In genomic region chr3:114902691-114903101, GRCh38 we compare ENCODE assay signal across 11 cellular contexts.
DNase-seq lines count a peak whose midpoint lies in the region; ATAC-seq and TF ChIP-seq lines count a peak whose summit lies in the region.
"Had no signal": no experiment of that assay in that cellular context is flagged by ENCODE, and none has a peak within 500 bp of the region (broad histone marks: within the 10 kb centered on the region; RNA-seq: fewer than 3 reads in every experiment).

No MANE protein-coding gene starts in this region.

- no peak for TF ChIP-seq CTCF in dorsolateral prefrontal cortex (IDR thresholded peaks at IDR 0.05 in 54 of 56, conservative IDR thresholded peaks at IDR 0.05 in 2 of 56; ENCODE audit: low read depth in 1 of 56, partially characterized antibody in 56 of 56)
- TF ChIP-seq CTCF in glutamatergic neuron (IDR thresholded peaks at IDR 0.05; ENCODE audit: partially characterized antibody, unreplicated experiment): no peak

- H3K9ac ChIP-seq in mesenchymal stem cell (ENCODE audit: low read length): no peak overlapping the region

- no peak for DNase-seq in dorsolateral prefrontal cortex
- DNase-seq in mesenchymal stem cell: peak; percentile 21
- DNase-seq in glutamatergic neuron: no peak
- no peak for DNase-seq in putamen (ENCODE audit: low spot score)
- DNase-seq in posterior cingulate gyrus: no peak
- DNase-seq in NCI-H226: no peak
- DNase-seq: activated CD4-positive, alpha-beta T cell treated with anti-CD3 and anti-CD28 coated beads, Interleukin-2, amount 50 U/mL, for 4 hours; left lung; NCI-H774 had no signal

- intact Hi-C loops in dorsolateral prefrontal cortex (cut with DNase I): loop anchor here in 1 of 2 donors (5.0 to 10.0 kb wide), 2 partner anchors 55 to 102 kb away; no protein-coding TSS in a partner anchor
- intact Hi-C loops in posterior cingulate gyrus (cut with DNase I): no loop called here

- no peak overlapping the region for H2BK120ac ChIP-seq in mesenchymal stem cell (ENCODE audit: low read depth, low read length)

- H4K8ac ChIP-seq in mesenchymal stem cell (ENCODE audit: low read length): no peak overlapping the region

- H3K27ac Mint-ChIP-seq in glutamatergic neuron (ENCODE audit: unreplicated experiment): no peak overlapping the region

- no peak overlapping the region for H3K18ac ChIP-seq in mesenchymal stem cell (ENCODE audit: low read depth in 1 of 2, low read length in 2 of 2)

- H3K9me3 ChIP-seq in mesenchymal stem cell (ENCODE audit: control insufficient read depth, low read length): no peaks in the 10 kb centered on the region
- H3K9me3 ChIP-seq: left lung had no signal

- no peaks in the 10 kb centered on the region for H3K9me3 Mint-ChIP-seq in glutamatergic neuron (ENCODE audit: unreplicated experiment)

- peaks cover 12% of the 10 kb centered on the region for H3K4me1 Mint-ChIP-seq in glutamatergic neuron (ENCODE audit: low read depth, unreplicated experiment)

- no peak overlapping the region for H2BK12ac ChIP-seq in mesenchymal stem cell (ENCODE audit: low read length in 2 of 2)

- no peak overlapping the region for H2AFZ ChIP-seq in mesenchymal stem cell (ENCODE audit: low read depth, low read length)

- no peak overlapping the region for H4K91ac ChIP-seq in mesenchymal stem cell (ENCODE audit: low read length)

- no peaks in the 10 kb centered on the region for H3K4me1 ChIP-seq in mesenchymal stem cell (ENCODE audit: control insufficient read depth, insufficient read depth, low read depth, low read length)
- H3K4me1 ChIP-seq: left lung had no signal

- H3K79me1 ChIP-seq in mesenchymal stem cell (replicated peaks; ENCODE audit: low read length, poor library complexity, severe bottlenecking): no peaks in the 10 kb centered on the region

- no peak overlapping the region for H2AK5ac ChIP-seq in mesenchymal stem cell (ENCODE audit: low read length, severe bottlenecking)

- no peaks in the 10 kb centered on the region for H3K36me3 ChIP-seq in mesenchymal stem cell (ENCODE audit: control insufficient read depth in 1 of 2, insufficient read depth in 2 of 2, low read depth in 1 of 2, low read length in 2 of 2)
- H3K36me3 ChIP-seq: left lung had no signal

- peak; percentile 41 for ATAC-seq in GM18511 (IDR thresholded peaks at IDR 0.05; ENCODE audit: unreplicated experiment)
- peak; percentile 47 for ATAC-seq in HG03196 (IDR thresholded peaks at IDR 0.05; ENCODE audit: unreplicated experiment)
- ATAC-seq: left lung had no signal

- H3K27me3 ChIP-seq in dorsolateral prefrontal cortex (no peaks in the 10 kb centered on the region), mesenchymal stem cell (ENCODE audit: control insufficient read depth in 1 of 2, insufficient read depth in 1 of 2, low read length in 2 of 2) (no peaks in the 10 kb centered on the region)
- H3K27me3 ChIP-seq: left lung had no signal

- H3K4me3 ChIP-seq in dorsolateral prefrontal cortex: peak overlapping the region in 4 of 59 donors; percentile 16 to 34 (median 16)
- H3K4me3 ChIP-seq in mesenchymal stem cell (ENCODE audit: insufficient read depth in 1 of 2, low read depth in 1 of 2, low read length in 2 of 2): no peak overlapping the region
- H3K4me3 ChIP-seq: left lung had no signal

- no peaks in the 10 kb centered on the region for H3K27me3 Mint-ChIP-seq in glutamatergic neuron (ENCODE audit: unreplicated experiment)

- H3K4me3 Mint-ChIP-seq in glutamatergic neuron (ENCODE audit: unreplicated experiment): no peak overlapping the region

- no peaks in the 10 kb centered on the region for H3K36me3 Mint-ChIP-seq in glutamatergic neuron (ENCODE audit: unreplicated experiment)

- H3K27ac ChIP-seq in dorsolateral prefrontal cortex (peak overlapping the region in 57 of 59 donors; percentile 10 to 85 (median 72)), mesenchymal stem cell (ENCODE audit: low read length, poor library complexity, severe bottlenecking) (peak overlapping the region; percentile 84)
- H3K27ac ChIP-seq: left lung had no signal

- no peak overlapping the region for H3K4ac ChIP-seq in mesenchymal stem cell (ENCODE audit: low read depth in 1 of 2, low read length in 2 of 2)

- no peak overlapping the region for H3K23ac ChIP-seq in mesenchymal stem cell (ENCODE audit: low read length in 2 of 2)

- H3K4me2 ChIP-seq in mesenchymal stem cell (ENCODE audit: low read length, poor library complexity, severe bottlenecking): peak overlapping the region; percentile 39

- H3K14ac ChIP-seq in mesenchymal stem cell (ENCODE audit: low read length in 2 of 2): no peak overlapping the region

- no peak overlapping the region for H2BK15ac ChIP-seq in mesenchymal stem cell (ENCODE audit: low read depth, poor library complexity, severe bottlenecking)

- H2BK5ac ChIP-seq in mesenchymal stem cell (ENCODE audit: low read depth, low read length, poor library complexity, severe bottlenecking): no peak overlapping the region
